Comparison of ENCODE assay signal across 1 cellular context in genomic region chr10:68470300-68470699, GRCh38.
TF ChIP-seq lines count a peak whose summit lies in the region.

No MANE protein-coding gene starts in this region.

TF ChIP-seq in K562, 482 proteins besides CTCF, POLR2A, EP300 and RAD21:
- no peak for TF ChIP-seq E4F1 (CRISPR knock-in tag; IDR thresholded peaks at IDR 0.05; ENCODE audit: borderline replicate concordance)
- no peak for TF ChIP-seq ZFP30 (CRISPR knock-in tag; IDR thresholded peaks at IDR 0.05; ENCODE audit: borderline replicate concordance)
- TF ChIP-seq SAFB (IDR thresholded peaks at IDR 0.05; ENCODE audit: borderline replicate concordance, low read depth, low read length) = no peak
- no peak for TF ChIP-seq RBBP5 (IDR thresholded peaks at IDR 0.05; ENCODE audit: borderline replicate concordance, insufficient read depth, low read length, poor library complexity, severe bottlenecking)
- no peak for TF ChIP-seq GTF2F1 (IDR thresholded peaks at IDR 0.05; ENCODE audit: low read depth, low read length)
- TF ChIP-seq JUND (IDR thresholded peaks at IDR 0.05; ENCODE audit: borderline replicate concordance, low read depth, low read length) = no peak
- TF ChIP-seq JUND (tag; IDR thresholded peaks at IDR 0.05; ENCODE audit: borderline replicate concordance, low read depth, low read length) = no peak
- TF ChIP-seq IRF2 (CRISPR knock-in tag; IDR thresholded peaks at IDR 0.05) = no peak
- no peak for TF ChIP-seq ARID3A (IDR thresholded peaks at IDR 0.05; ENCODE audit: borderline replicate concordance, low read depth, low read length)
- no peak for TF ChIP-seq MXI1 (IDR thresholded peaks at IDR 0.05; ENCODE audit: low read depth, low read length)
- TF ChIP-seq RFX5 (IDR thresholded peaks at IDR 0.05; ENCODE audit: low read depth, low read length) = no peak
- TF ChIP-seq ZNF253 (CRISPR knock-in tag; conservative IDR thresholded peaks at IDR 0.05) = no peak
- TF ChIP-seq PHB2 (IDR thresholded peaks at IDR 0.05; ENCODE audit: low read depth) = no peak
- no peak for TF ChIP-seq NCOA6 (IDR thresholded peaks at IDR 0.05)
- TF ChIP-seq TCFL5 (CRISPR knock-in tag; conservative IDR thresholded peaks at IDR 0.05) = no peak
- no peak for TF ChIP-seq PRDM10 (IDR thresholded peaks at IDR 0.05; ENCODE audit: partially characterized antibody)
- TF ChIP-seq ZBTB40 (IDR thresholded peaks at IDR 0.05) = no peak
- TF ChIP-seq ZBTB40 (CRISPR knock-in tag; IDR thresholded peaks at IDR 0.05) = no peak
- no peak for TF ChIP-seq MED1 (CRISPR knock-in tag; IDR thresholded peaks at IDR 0.05; ENCODE audit: borderline replicate concordance)
- no peak for TF ChIP-seq SIRT6 (IDR thresholded peaks at IDR 0.05; ENCODE audit: low read depth, low read length)
- TF ChIP-seq ZNF655 (CRISPR knock-in tag; IDR thresholded peaks at IDR 0.05) = no peak
- TF ChIP-seq MAX (CRISPR knock-in tag; IDR thresholded peaks at IDR 0.05) = no peak
- TF ChIP-seq ZNF584 (CRISPR knock-in tag; IDR thresholded peaks at IDR 0.05; ENCODE audit: low read depth) = 0 out of 2 replicates have a peak, but pooled peaks have one; percentile 38
- TF ChIP-seq E2F4 (CRISPR knock-in tag; IDR thresholded peaks at IDR 0.05; ENCODE audit: low read depth) = no peak
- peak in 1 of 3 experiments; percentile 38 for TF ChIP-seq YY1 (IDR thresholded peaks at IDR 0.05; ENCODE audit: borderline replicate concordance in 1 of 3, control insufficient read depth in 1 of 3, extremely low read depth in 1 of 3, insufficient read depth in 3 of 3, insufficient read length in 1 of 3, insufficient replicate concordance in 2 of 3, low read depth in 1 of 3, low read length in 2 of 3)
- TF ChIP-seq IFI16 (CRISPR knock-in tag; IDR thresholded peaks at IDR 0.05) = 0 out of 2 replicates have a peak, but pooled peaks have one; percentile 26
- TF ChIP-seq SNAPC5 (CRISPR knock-in tag; IDR thresholded peaks at IDR 0.05) = no peak
- TF ChIP-seq NFXL1 (CRISPR knock-in tag; IDR thresholded peaks at IDR 0.05) = no peak
- TF ChIP-seq USF1 (CRISPR knock-in tag; IDR thresholded peaks at IDR 0.05) = no peak
- 0 out of 2 replicates have a peak, but pooled peaks have one; percentile 34 for TF ChIP-seq BRD4 (IDR thresholded peaks at IDR 0.05)
- TF ChIP-seq SMARCB1 (IDR thresholded peaks at IDR 0.05; ENCODE audit: insufficient read length, low read depth) = peak; percentile 87
- TF ChIP-seq SIX5 (IDR thresholded peaks at IDR 0.05; ENCODE audit: borderline replicate concordance in 1 of 2, insufficient read depth in 1 of 2, low read depth in 1 of 2, low read length in 2 of 2) = no peak
- TF ChIP-seq HNRNPH1 (optimal IDR thresholded peaks at IDR 0.05; ENCODE audit: low read depth, low read length) = no peak
- no peak for TF ChIP-seq CREB1 (IDR thresholded peaks at IDR 0.05)
- no peak for TF ChIP-seq CREB1 (CRISPR knock-in tag; IDR thresholded peaks at IDR 0.05)
- TF ChIP-seq SMARCA4 (IDR thresholded peaks at IDR 0.05) = peak; percentile 31; the same call in 1 of the 2 replicates
- TF ChIP-seq KLF1 (tag; IDR thresholded peaks at IDR 0.05) = no peak
- TF ChIP-seq ATF1 (CRISPR knock-in tag; IDR thresholded peaks at IDR 0.05) = no peak
- TF ChIP-seq ATF1 (tag; IDR thresholded peaks at IDR 0.05) = no peak
- TF ChIP-seq HDAC1 (IDR thresholded peaks at IDR 0.05) = 0 out of 4 replicates have a peak, but pooled peaks of 1 of the 2 experiments have one; percentile 10
